ENCODE assay signal across 1 cellular context in genomic region chr4:46432923-46433322, GRCh38.
TF ChIP-seq lines count a peak whose summit lies in the region.

No MANE protein-coding gene starts in this region.

TF ChIP-seq in WTC11, 78 proteins besides CTCF, POLR2A, EP300 and RAD21 (continued from another document):
- TF ChIP-seq NFYB (CRISPR knock-in tag; conservative IDR thresholded peaks at IDR 0.05; ENCODE audit: low read depth) = no peak
- TF ChIP-seq SOX15 (CRISPR knock-in tag; IDR thresholded peaks at IDR 0.05) = no peak
- TF ChIP-seq, protein P1, sequence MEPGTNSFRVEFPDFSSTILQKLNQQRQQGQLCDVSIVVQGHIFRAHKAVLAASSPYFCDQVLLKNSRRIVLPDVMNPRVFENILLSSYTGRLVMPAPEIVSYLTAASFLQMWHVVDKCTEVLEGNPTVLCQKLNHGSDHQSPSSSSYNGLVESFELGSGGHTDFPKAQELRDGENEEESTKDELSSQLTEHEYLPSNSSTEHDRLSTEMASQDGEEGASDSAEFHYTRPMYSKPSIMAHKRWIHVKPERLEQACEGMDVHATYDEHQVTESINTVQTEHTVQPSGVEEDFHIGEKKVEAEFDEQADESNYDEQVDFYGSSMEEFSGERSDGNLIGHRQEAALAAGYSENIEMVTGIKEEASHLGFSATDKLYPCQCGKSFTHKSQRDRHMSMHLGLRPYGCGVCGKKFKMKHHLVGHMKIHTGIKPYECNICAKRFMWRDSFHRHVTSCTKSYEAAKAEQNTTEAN (CRISPR knock-in tag; IDR thresholded peaks at IDR 0.05) = no peak
